Comparison of ENCODE assay signal across 17 cellular contexts in genomic region chrX:41931591-41931990, GRCh38. TPM values are rescaled to one million over a fixed set of nuclear protein-coding genes. Genes with fewer than 3 reads are reported as not detected.
DNase-seq lines count a peak whose midpoint lies in the region; ATAC-seq, FAIRE-seq and TF ChIP-seq lines count a peak whose summit lies in the region.
"Had no signal": no experiment of that assay in that cellular context is flagged by ENCODE, and none has a peak within 500 bp of the region (broad histone marks: within the 10 kb centered on the region; RNA-seq: fewer than 3 reads in every experiment).

No MANE protein-coding gene starts in this region.

- H3K4me1 Mint-ChIP-seq in astrocyte (ENCODE audit: low read depth, unreplicated experiment), result no peaks in the 10 kb centered on the region
- no peaks in the 10 kb centered on the region for H3K4me1 Mint-ChIP-seq in activated naive CD4-positive, alpha-beta T cell treated with anti-CD3 and anti-CD28 coated beads for 36 hours (ENCODE audit: low read depth)
- H3K4me1 Mint-ChIP-seq: B cell had no signal

- intact Hi-C loops in left colon (cut with DNase I, micrococcal nuclease), result no loop called here
- intact Hi-C loops in activated naive CD4-positive, alpha-beta T cell treated with anti-CD3 and anti-CD28 coated beads for 36 hours (cut with micrococcal nuclease), result no loop called here

- H3K79me2 ChIP-seq in astrocyte (ENCODE audit: insufficient read depth, low read length), result no peaks in the 10 kb centered on the region

- H3K9me3 Mint-ChIP-seq in astrocyte (ENCODE audit: unreplicated experiment), result peaks cover 2% of the 10 kb centered on the region
- no peaks in the 10 kb centered on the region for H3K9me3 Mint-ChIP-seq in activated naive CD4-positive, alpha-beta T cell treated with anti-CD3 and anti-CD28 coated beads for 36 hours
- H3K9me3 Mint-ChIP-seq: CD8-positive, alpha-beta T cell had no signal

- no peaks in the 10 kb centered on the region for H3K9me3 ChIP-seq in HEK293 (ENCODE audit: control insufficient read depth, insufficient read depth, low read depth, low read length)
- no peaks in the 10 kb centered on the region for H3K9me3 ChIP-seq in astrocyte (ENCODE audit: insufficient read depth, low read depth, low read length)
- H3K9me3 ChIP-seq in tibial nerve, result no peaks in the 10 kb centered on the region
- H3K9me3 ChIP-seq: HAP-1 had no signal

- no peaks in the 10 kb centered on the region for H3K36me3 ChIP-seq in HEK293 (ENCODE audit: control insufficient read depth in 2 of 2, insufficient read depth in 1 of 2, low read length in 2 of 2)
- H3K36me3 ChIP-seq in astrocyte (ENCODE audit: insufficient read depth, low read length), result no peaks in the 10 kb centered on the region
- no peaks in the 10 kb centered on the region for H3K36me3 ChIP-seq in tibial nerve
- H3K36me3 ChIP-seq: BLaER1 treated with 17β-estradiol and CSF1 and Interleukin-3, amounts not matched to agents 10 nM and 100 nM; HAP-1 had no signal

- no peak for TF ChIP-seq EP300 in tibial nerve (IDR thresholded peaks at IDR 0.05)

- FAIRE-seq in astrocyte (lab: Jason Lieb, UNC), result peak; percentile 13
- no peak for FAIRE-seq in H54 (lab: Jason Lieb, UNC)
- FAIRE-seq: GM12878, H1 had no signal

- H3K27ac Mint-ChIP-seq in astrocyte (ENCODE audit: unreplicated experiment), result no peak overlapping the region
- H3K27ac Mint-ChIP-seq in activated naive CD4-positive, alpha-beta T cell treated with anti-CD3 and anti-CD28 coated beads for 36 hours, result no peak overlapping the region
- H3K27ac Mint-ChIP-seq: B cell; CD8-positive, alpha-beta T cell had no signal

- H3K4me2 ChIP-seq in astrocyte (ENCODE audit: low read length), result no peak overlapping the region
- H3K4me2 ChIP-seq: BLaER1 treated with 17β-estradiol and CSF1 and Interleukin-3, amounts not matched to agents 10 nM and 100 nM had no signal

- POLR2A ChIA-PET in HEK293 (lab: Yijun Ruan, JAX), result no interaction called here

- H3K27me3 ChIP-seq in astrocyte (ENCODE audit: insufficient read depth, low read length) (no peaks in the 10 kb centered on the region), tibial nerve (peaks cover 0 to 13% of the 10 kb centered on the region in 2 donors)

- no peaks in the 10 kb centered on the region for H3K27me3 Mint-ChIP-seq in astrocyte (ENCODE audit: low read depth, unreplicated experiment)
- no peaks in the 10 kb centered on the region for H3K27me3 Mint-ChIP-seq in activated naive CD4-positive, alpha-beta T cell treated with anti-CD3 and anti-CD28 coated beads for 36 hours (ENCODE audit: low read depth)
- H3K27me3 Mint-ChIP-seq: B cell had no signal

- no peak overlapping the region for H3K4me3 Mint-ChIP-seq in astrocyte (ENCODE audit: unreplicated experiment)
- H3K4me3 Mint-ChIP-seq in activated naive CD4-positive, alpha-beta T cell treated with anti-CD3 and anti-CD28 coated beads for 36 hours, result no peak overlapping the region
- H3K4me3 Mint-ChIP-seq: B cell; CD8-positive, alpha-beta T cell had no signal

- CTCF ChIA-PET in HEK293 (lab: Yijun Ruan, JAX), result no interaction called here
- CTCF ChIA-PET in activated naive CD4-positive, alpha-beta T cell treated with anti-CD3 and anti-CD28 coated beads for 36 hours (lab: Charles Lee), result no interaction called here

- TF ChIP-seq POLR2A in H54 (IDR thresholded peaks at IDR 0.05; ENCODE audit: low read depth, low read length), result no peak
- no peak for TF ChIP-seq POLR2A in tibial nerve (IDR thresholded peaks at IDR 0.05)

- H3K27ac ChIP-seq in HEK293 (ENCODE audit: extremely low read depth, low read depth, low read length), result no peak overlapping the region
- no peak overlapping the region for H3K27ac ChIP-seq in astrocyte (ENCODE audit: low read depth, low read length)
- no peak overlapping the region for H3K27ac ChIP-seq in tibial nerve
- H3K27ac ChIP-seq: BLaER1 treated with 17β-estradiol and CSF1 and Interleukin-3, amounts not matched to agents 10 nM and 100 nM had no signal

- H2AFZ ChIP-seq in astrocyte (ENCODE audit: low read depth, low read length), result no peak overlapping the region

- DNase-seq in astrocyte (ENCODE audit: low read depth), result no peak
- no peak for DNase-seq in left colon
- no peak for DNase-seq in H54 (ENCODE audit: insufficient read length, low spot score)
- no peak for DNase-seq in activated naive CD4-positive, alpha-beta T cell treated with anti-CD3 and anti-CD28 coated beads for 36 hours
- DNase-seq in tibial nerve (ENCODE audit: low spot score in 2 of 2), result no peak
- DNase-seq in GM10266 (ENCODE audit: extremely low spot score), result no peak
- DNase-seq: 8988T; Calu3; CD8-positive, alpha-beta T cell; DMS79 treated with DMSO at 0.1 percent for 48 hours; GF-D8 had no signal

- H3K4me1 ChIP-seq in HEK293 (ENCODE audit: control insufficient read depth, insufficient read depth, low read length) (no peaks in the 10 kb centered on the region), astrocyte (ENCODE audit: insufficient read depth, low read length) (no peaks in the 10 kb centered on the region), tibial nerve (no peaks in the 10 kb centered on the region)
- H3K4me1 ChIP-seq: BLaER1 treated with 17β-estradiol and CSF1 and Interleukin-3, amounts not matched to agents 10 nM and 100 nM; HAP-1 had no signal

- H3K36me3 Mint-ChIP-seq in astrocyte (ENCODE audit: low read depth, unreplicated experiment), result no peaks in the 10 kb centered on the region
- no peaks in the 10 kb centered on the region for H3K36me3 Mint-ChIP-seq in activated naive CD4-positive, alpha-beta T cell treated with anti-CD3 and anti-CD28 coated beads for 36 hours (ENCODE audit: low read depth)
- H3K36me3 Mint-ChIP-seq: CD8-positive, alpha-beta T cell had no signal

- H3K4me3 ChIP-seq in HEK293 (ENCODE audit: low read depth, low read length) (no peak overlapping the region), astrocyte (ENCODE audit: insufficient read depth, low read depth, low read length) (no peak overlapping the region), tibial nerve (no peak overlapping the region)
- H3K4me3 ChIP-seq: BLaER1 treated with 17β-estradiol and CSF1 and Interleukin-3, amounts not matched to agents 10 nM and 100 nM; GM12878; HAP-1 had no signal

- peak; percentile 58 for ATAC-seq in left colon
- ATAC-seq: CD8-positive, alpha-beta T cell; GM12878 had no signal

- no peaks in the 10 kb centered on the region for H4K20me1 ChIP-seq in astrocyte (ENCODE audit: insufficient read depth, low read length)
- H4K20me1 ChIP-seq: BLaER1 treated with 17β-estradiol and CSF1 and Interleukin-3, amounts not matched to agents 10 nM and 100 nM had no signal

- H3K9ac ChIP-seq in astrocyte (ENCODE audit: low read length), result no peak overlapping the region
- H3K9ac ChIP-seq: BLaER1 treated with 17β-estradiol and CSF1 and Interleukin-3, amounts not matched to agents 10 nM and 100 nM had no signal

- TF ChIP-seq CTCF in HEK293 (tag by site-specific recombination; IDR thresholded peaks at IDR 0.05), result no peak
- no peak for TF ChIP-seq CTCF in astrocyte (IDR thresholded peaks at IDR 0.05; ENCODE audit: insufficient read depth, low read depth, low read length)
- no peak for TF ChIP-seq CTCF in tibial nerve (IDR thresholded peaks at IDR 0.05)
- TF ChIP-seq CTCF in GM10266 (IDR thresholded peaks at IDR 0.05; ENCODE audit: control insufficient read depth, insufficient read depth, low read depth, missing control alignments), result no peak

TF ChIP-seq in HEK293, 187 proteins besides CTCF, POLR2A, EP300 and RAD21 (continues in another document):
- TF ChIP-seq, protein P1, sequence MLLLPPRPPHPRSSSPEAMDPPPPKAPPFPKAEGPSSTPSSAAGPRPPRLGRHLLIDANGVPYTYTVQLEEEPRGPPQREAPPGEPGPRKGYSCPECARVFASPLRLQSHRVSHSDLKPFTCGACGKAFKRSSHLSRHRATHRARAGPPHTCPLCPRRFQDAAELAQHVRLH (tag by site-specific recombination; IDR thresholded peaks at IDR 0.05), result 0 out of 2 replicates have a peak, but pooled peaks have one; percentile 29
- TF ChIP-seq ZNF202 (tag by site-specific recombination; IDR thresholded peaks at IDR 0.05; ENCODE audit: borderline replicate concordance) (no peak), ZSCAN23 (tag by site-specific recombination; IDR thresholded peaks at IDR 0.05) (no peak), ZNF670 (tag by site-specific recombination; IDR thresholded peaks at IDR 0.05; ENCODE audit: low read depth) (no peak), ZNF133 (tag by site-specific recombination; IDR thresholded peaks at IDR 0.05) (no peak), ZFP3 (tag by site-specific recombination; IDR thresholded peaks at IDR 0.05; ENCODE audit: low read depth) (no peak)

RNA-seq across cellular contexts. Expression of gene CASK, which starts 8.2 kb away (rescaled TPM):
- total RNA-seq in astrocyte (91.5 and 99.3 TPM in 2 replicates), left colon (100 to 1,000 TPM in 1 of 2 donors, 10 to 100 TPM in 1; 88.3 to 112 TPM), tibial nerve (10 to 100 TPM; 34.3 to 52.8 (median 40.7) TPM)
- 10 to 100 TPM; 15.4 to 18.9 TPM for total RNA-seq in activated naive CD4-positive, alpha-beta T cell treated with anti-CD3 and anti-CD28 coated beads for 36 hours
